8 cellular contexts compared by ENCODE assay signal in the genomic region with DNA sequence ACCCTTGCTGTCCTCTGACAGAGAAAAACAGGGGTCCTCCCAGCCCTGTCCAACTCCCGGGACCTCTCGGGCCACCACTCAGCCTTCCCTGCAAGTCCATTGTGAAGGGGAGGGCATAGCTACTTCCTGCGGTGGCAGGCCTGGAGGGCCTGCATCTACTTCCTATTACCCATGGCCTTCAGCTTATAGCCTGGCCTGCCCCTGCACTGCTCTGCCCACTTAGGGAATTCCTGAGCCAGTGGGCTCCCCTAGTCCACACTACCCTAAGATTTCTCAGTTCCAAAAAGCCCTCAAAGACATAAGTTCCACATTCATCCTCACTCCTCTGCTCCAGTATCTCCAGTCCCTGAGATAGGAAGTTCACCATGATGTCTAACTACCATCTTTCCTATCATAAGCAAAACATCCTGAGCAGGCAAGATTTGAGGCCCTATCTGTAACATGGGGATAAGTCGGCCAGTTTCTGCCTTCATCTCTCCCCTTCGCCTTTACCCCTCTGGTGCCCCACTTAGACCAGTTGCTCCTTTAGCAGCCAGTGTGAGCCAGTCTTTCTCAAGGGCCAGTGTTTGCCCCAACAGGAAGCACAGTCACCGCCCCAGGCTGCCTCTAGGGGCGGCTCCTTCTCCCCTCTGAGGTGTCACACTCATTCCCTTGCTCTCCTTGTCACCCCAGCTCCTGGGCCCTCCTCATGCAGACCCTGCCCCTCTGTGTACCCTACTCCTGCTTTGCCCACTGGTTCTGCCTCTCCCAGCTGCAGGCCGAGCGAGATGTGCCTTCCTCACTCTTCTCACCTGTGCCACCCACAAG. TPM values are rescaled to one million over a fixed set of nuclear protein-coding genes. Genes with fewer than 3 reads are reported as not detected.
A peak's percentile ranks its signal among the peaks of the same experiment; 100 is the strongest.
DNase-seq lines count a peak whose midpoint lies in the region; ATAC-seq, FAIRE-seq and TF ChIP-seq lines count a peak whose summit lies in the region.

No MANE protein-coding gene starts in this region.

- peak overlapping the region; percentile 71 for H3K9ac ChIP-seq in endothelial cell of umbilical vein (replicated peaks; ENCODE audit: extremely low read depth, insufficient read depth, low read length)

- POLR2A ChIA-PET in AG04449 (lab: Yijun Ruan, JAX) (interaction anchor here (1.1 to 1.9 kb wide), 5 partner anchors 9 to 28 kb away, joined by 3 to 13 read pairs (median 4); partner anchors contain the start of gene HDAC7), endothelial cell of umbilical vein (lab: Charles Lee) (interaction anchor here (0.9 to 2.7 kb wide), 3 partner anchors 9 to 12 kb away, joined by 4 to 17 read pairs (median 7); no protein-coding TSS in a partner anchor), PC-9 (lab: Charles Lee; ENCODE audit: unreplicated experiment) (no interaction called here)

- H4K20me1 ChIP-seq in endothelial cell of umbilical vein (replicated peaks; ENCODE audit: control insufficient read depth, extremely low read depth, insufficient read depth, low read length) (peaks cover 3% of the 10 kb centered on the region), PC-9 (ENCODE audit: insufficient read depth) (peaks cover 40% of the 10 kb centered on the region)

- no peak overlapping the region for H3K4me3 ChIP-seq in AG04449 (ENCODE audit: low read depth, low read length)
- H3K4me3 ChIP-seq in endothelial cell of umbilical vein (replicated peaks in 1 of 3; ENCODE audit: insufficient read depth in 1 of 3, low read depth in 1 of 3, low read length in 3 of 3): peak overlapping the region in 1 of 3 experiments; percentile 14
- no peak overlapping the region for H3K4me3 ChIP-seq in retinal pigment epithelial cell (ENCODE audit: low read length)
- H3K4me3 ChIP-seq in PC-9: no peak overlapping the region

- CTCF ChIA-PET in AG04449 (lab: Yijun Ruan, JAX) (interaction anchor here (1.0 to 39.4 kb wide), 9 partner anchors 9 to 154 kb away, joined by 3 to 751 read pairs (median 9); partner anchors contain the start of genes ENDOU and SLC48A1), endothelial cell of umbilical vein (lab: Charles Lee) (interaction anchor here (0.6 to 12.5 kb wide), 13 partner anchors 9 to 141 kb away, joined by 3 to 229 read pairs (median 4); partner anchors contain the start of gene SLC48A1), PC-9 (lab: Charles Lee) (interaction anchor here (0.6 kb wide), 2 partner anchors 41 to 238 kb away, joined by 3 read pairs; no protein-coding TSS in a partner anchor)

- intact Hi-C loops in endothelial cell of umbilical vein (cut with micrococcal nuclease): loop anchor here (1.0 kb wide), 2 partner anchors 7 to 9 kb away; no protein-coding TSS in a partner anchor
- intact Hi-C loops in PC-9 (cut with micrococcal nuclease; ENCODE audit: unreplicated experiment): no loop called here

- peaks cover 13% of the 10 kb centered on the region; the same call in 1 of the 2 replicates for H3F3A ChIP-seq in PC-9 (ENCODE audit: insufficient read depth, low read depth)

- dilution Hi-C loops in endothelial cell of umbilical vein (cut with MboI; ENCODE audit: extremely low pct_ligation_motif_present, low sequenced_read_pairs): no loop called here

- peak; percentile 86 for FAIRE-seq in endothelial cell of umbilical vein (lab: Jason Lieb, UNC)

- no peak for TF ChIP-seq POLR2A in endothelial cell of umbilical vein (IDR thresholded peaks at IDR 0.05; ENCODE audit: low read depth, low read length)

- BruUV-seq in endothelial cell of umbilical vein (replicated peaks; lab: Mats Ljungman, UMichigan) (no TSS peak), PC-9 (replicated peaks; lab: Mats Ljungman, UMichigan) (no TSS peak)

- H3K79me2 ChIP-seq in endothelial cell of umbilical vein (ENCODE audit: control insufficient read depth, insufficient read depth, low read length) (peaks cover 100% of the 10 kb centered on the region), PC-9 (ENCODE audit: low read depth) (peaks cover 73% of the 10 kb centered on the region)

- TF ChIP-seq CTCF in AG04449 (IDR thresholded peaks at IDR 0.05; ENCODE audit: insufficient read depth, low read length, missing control alignments) (peak; percentile 11), endothelial cell of umbilical vein (IDR thresholded peaks at IDR 0.05; ENCODE audit: extremely low read depth in 1 of 2, insufficient read depth in 1 of 2, low read depth in 1 of 2, low read length in 2 of 2) (peak in 1 of 2 donors; percentile 30), retinal pigment epithelial cell (conservative IDR thresholded peaks at IDR 0.05; ENCODE audit: low read depth, low read length) (peak; percentile 26), PC-9 (conservative IDR thresholded peaks at IDR 0.05) (no peak)

- H3K36me3 ChIP-seq in endothelial cell of umbilical vein (ENCODE audit: control insufficient read depth in 2 of 2, extremely low read depth in 1 of 2, insufficient read depth in 2 of 2, low read length in 2 of 2): peaks cover 7 to 11% of the 10 kb centered on the region in 2 experiments
- peaks cover 7% of the 10 kb centered on the region; the same call in 1 of the 2 replicates for H3K36me3 ChIP-seq in PC-9 (ENCODE audit: low read depth)

- H3K4me1 ChIP-seq in endothelial cell of umbilical vein (ENCODE audit: control insufficient read depth, extremely low read depth, insufficient read depth, low read length): peaks cover 88% of the 10 kb centered on the region
- H3K4me1 ChIP-seq in PC-9 (replicated peaks; ENCODE audit: insufficient read depth): peaks cover 21% of the 10 kb centered on the region

- H3K27ac ChIP-seq in endothelial cell of umbilical vein (ENCODE audit: insufficient read depth, low read depth, low read length) (peak overlapping the region; percentile 83), PC-9 (no peak overlapping the region)

- H3K4me2 ChIP-seq in endothelial cell of umbilical vein (ENCODE audit: insufficient read depth, low read length) (peak overlapping the region; percentile 79), PC-9 (no peak overlapping the region)

- H3K9me2 ChIP-seq in PC-9 (ENCODE audit: insufficient read depth): no peaks in the 10 kb centered on the region

- H3K9me3 ChIP-seq in endothelial cell of umbilical vein (replicated peaks; ENCODE audit: control insufficient read depth, insufficient read depth, low read length) (no peaks in the 10 kb centered on the region), PC-9 (ENCODE audit: insufficient read depth, low read depth) (no peaks in the 10 kb centered on the region)

- H3K27me3 ChIP-seq in endothelial cell of umbilical vein (ENCODE audit: control insufficient read depth in 2 of 2, insufficient read depth in 2 of 2, low read length in 2 of 2): no peaks in the 10 kb centered on the region
- H3K27me3 ChIP-seq in PC-9 (ENCODE audit: insufficient read depth, low read depth): no peaks in the 10 kb centered on the region

- DNase-seq in AG04449 (ENCODE audit: low read depth, low spot score) (no peak), endothelial cell of umbilical vein (ENCODE audit: low read depth, low spot score) (peak; percentile 60), retinal pigment epithelial cell (ENCODE audit: low read depth) (no peak), NCI-H2196 (lab: John Stamatoyannopoulos, UW; ENCODE audit: unreplicated experiment) (no peak), PC-9 (no peak)
- peak; percentile 31 for DNase-seq in activated CD4-positive, alpha-beta T cell treated with anti-CD3 and anti-CD28 coated beads, Interleukin-2, amount 50 U/mL, for 1 hour

- H2AFZ ChIP-seq in endothelial cell of umbilical vein (ENCODE audit: low read depth, low read length): no peak overlapping the region
- no peak overlapping the region for H2AFZ ChIP-seq in PC-9

- H3K9me1 ChIP-seq in endothelial cell of umbilical vein (replicated peaks; ENCODE audit: control insufficient read depth, extremely low read depth, insufficient read depth, low read length): no peaks in the 10 kb centered on the region

- ATAC-seq in HG02885 (IDR thresholded peaks at IDR 0.05; ENCODE audit: poor library complexity, unreplicated experiment) (peak; percentile 22), HG03159 (IDR thresholded peaks at IDR 0.05; ENCODE audit: unreplicated experiment) (no peak)

TF ChIP-seq in endothelial cell of umbilical vein, 7 proteins besides CTCF, POLR2A, EP300 and RAD21 (continues in another document):
- TF ChIP-seq JUN (IDR thresholded peaks at IDR 0.05; ENCODE audit: borderline replicate concordance, insufficient read depth, insufficient read length, low read depth) (no peak), POLR2AphosphoS5 (IDR thresholded peaks at IDR 0.05; ENCODE audit: insufficient read depth, low read depth, low read length) (no peak)

RNA-seq across cellular contexts. Expression of gene HDAC7, which starts 10.9 kb away (rescaled TPM):
- total RNA-seq in endothelial cell of umbilical vein (249 and 252 TPM in 2 replicates), PC-9 (2021) (106 and 114 TPM in 2 replicates)
- polyA plus RNA-seq in endothelial cell of umbilical vein: 119 and 122 TPM in 2 replicates
- polyA plus RNA-seq in endothelial cell of umbilical vein (2011; cell fraction: cytosol; rRNA removed): 101 and 125 TPM in 2 replicates
- polyA plus RNA-seq in endothelial cell of umbilical vein (2011; cell fraction: nucleus; rRNA removed): 462 and 531 TPM in 2 replicates
- 105 and 119 TPM in 2 replicates for polyA plus RNA-seq in endothelial cell of umbilical vein (2012)
- 81.4 and 95.8 TPM in 2 replicates for polyA minus RNA-seq in endothelial cell of umbilical vein
- 25.6 TPM for polyA minus RNA-seq in endothelial cell of umbilical vein (2011; cell fraction: cytosol; rRNA and poly(A)+ RNA removed)
- polyA minus RNA-seq in endothelial cell of umbilical vein (2011; cell fraction: nucleus; rRNA and poly(A)+ RNA removed): 127 and 192 TPM in 2 replicates

RNA-seq across cellular contexts. Expression of gene SLC48A1, which starts 35.7 kb away (rescaled TPM):
- total RNA-seq in endothelial cell of umbilical vein (17.9 and 20.3 TPM in 2 replicates), PC-9 (2021) (76.4 and 108 TPM in 2 replicates)
- 17.3 and 19.8 TPM in 2 replicates for polyA plus RNA-seq in endothelial cell of umbilical vein
- polyA plus RNA-seq in endothelial cell of umbilical vein (2011; cell fraction: cytosol; rRNA removed): 13.0 and 14.1 TPM in 2 replicates
- polyA plus RNA-seq in endothelial cell of umbilical vein (2011; cell fraction: nucleus; rRNA removed): 21.7 and 24.5 TPM in 2 replicates
- 14.7 and 19.3 TPM in 2 replicates for polyA plus RNA-seq in endothelial cell of umbilical vein (2012)
- polyA minus RNA-seq in endothelial cell of umbilical vein: 14.9 and 20.7 TPM in 2 replicates
- polyA minus RNA-seq in endothelial cell of umbilical vein (2011; cell fraction: cytosol; rRNA and poly(A)+ RNA removed): 18.2 TPM
- polyA minus RNA-seq in endothelial cell of umbilical vein (2011; cell fraction: nucleus; rRNA and poly(A)+ RNA removed): 7.0 and 7.5 TPM in 2 replicates

RNA-seq across cellular contexts. Expression of gene RAPGEF3, which starts 50.1 kb away (rescaled TPM):
- total RNA-seq in endothelial cell of umbilical vein (53.6 and 55.1 TPM in 2 replicates), PC-9 (2021) (4.1 and 5.7 TPM in 2 replicates)
- 30.8 and 34.5 TPM in 2 replicates for polyA plus RNA-seq in endothelial cell of umbilical vein
- 14.4 and 18.3 TPM in 2 replicates for polyA plus RNA-seq in endothelial cell of umbilical vein (2011; cell fraction: cytosol; rRNA removed)
- 171 and 207 TPM in 2 replicates for polyA plus RNA-seq in endothelial cell of umbilical vein (2011; cell fraction: nucleus; rRNA removed)
- 29.7 and 38.7 TPM in 2 replicates for polyA plus RNA-seq in endothelial cell of umbilical vein (2012)
- polyA minus RNA-seq in endothelial cell of umbilical vein: 34.0 and 42.1 TPM in 2 replicates
- 3.3 TPM for polyA minus RNA-seq in endothelial cell of umbilical vein (2011; cell fraction: cytosol; rRNA and poly(A)+ RNA removed)
- 57.3 and 65.6 TPM in 2 replicates for polyA minus RNA-seq in endothelial cell of umbilical vein (2011; cell fraction: nucleus; rRNA and poly(A)+ RNA removed)

Comparison
In these comparisons a context has a peak if more than half of its experiments do, and no peak if none do; other contexts are left out.
1. DNase-seq: peak in activated CD4-positive, alpha-beta T cell treated with anti-CD3 and anti-CD28 coated beads, Interleukin-2, amount 50 U/mL, for 1 hour (single experiment) and endothelial cell of umbilical vein (single experiment); none in AG04449 (single experiment), retinal pigment epithelial cell (single experiment), NCI-H2196 (single experiment) and PC-9 (0 of 2).